In the genomic region with DNA sequence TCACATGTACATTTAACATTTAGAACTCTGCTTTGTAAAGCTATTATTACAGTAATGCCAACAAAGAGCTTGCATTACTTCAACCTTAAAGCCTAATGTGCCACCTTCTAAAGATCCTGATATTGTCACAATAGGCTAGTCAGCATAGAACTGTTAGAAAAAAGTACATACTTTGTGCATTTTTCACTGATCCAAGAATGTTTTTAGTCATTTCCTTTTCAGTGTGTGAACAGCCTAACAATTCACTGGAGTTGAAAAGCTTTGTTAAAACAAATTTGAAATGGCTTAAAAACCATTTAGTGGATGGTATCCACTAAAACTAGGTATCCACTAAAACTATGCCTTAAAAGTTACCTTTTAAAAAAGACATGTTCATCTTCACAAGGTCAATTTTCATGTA, we compare ENCODE assay signal across 16 cellular contexts. TPM values are rescaled to one million over a fixed set of nuclear protein-coding genes. Genes with fewer than 3 reads are reported as not detected.
DNase-seq lines count a peak whose midpoint lies in the region; ATAC-seq, FAIRE-seq and TF ChIP-seq lines count a peak whose summit lies in the region.
"Had no signal": no experiment of that assay in that cellular context is flagged by ENCODE, and none has a peak within 500 bp of the region (broad histone marks: within the 10 kb centered on the region; RNA-seq: fewer than 3 reads in every experiment).

No MANE protein-coding gene starts in this region.

- H3K9me1 ChIP-seq in endothelial cell of umbilical vein (replicated peaks; ENCODE audit: control insufficient read depth, extremely low read depth, insufficient read depth, low read length), result no peaks in the 10 kb centered on the region

- CTCF ChIA-PET in activated naive CD4-positive, alpha-beta T cell treated with anti-CD3 and anti-CD28 coated beads, Interleukin-2, amount 10 ng/mL, durations not matched to agents 7 days and 5 days (lab: Charles Lee), result no interaction called here
- CTCF ChIA-PET in endothelial cell of umbilical vein (lab: Charles Lee), result interaction anchor here (0.7 to 1.6 kb wide), 3 partner anchors 14 to 89 kb away, joined by 3 to 13 read pairs (median 3); no protein-coding TSS in a partner anchor

- peak overlapping the region; percentile 87 for H3K27ac Mint-ChIP-seq in activated naive CD4-positive, alpha-beta T cell treated with anti-CD3 and anti-CD28 coated beads, Interleukin-2, amount 50 U/mL, for 24 hours
- no peak overlapping the region for H3K27ac Mint-ChIP-seq in activated naive CD4-positive, alpha-beta T cell treated with anti-CD3 and anti-CD28 coated beads, Interleukin-2, amount 10 ng/mL, durations not matched to agents 7 days and 5 days
- H3K27ac Mint-ChIP-seq in stimulated activated naive B cell treated with anti-CD40 and anti-IgM and Interleukin-4, amounts not matched to agents 10 μg/mL and 1 μg/mL and 100 μg/mL, for 72 hours, result peak overlapping the region; percentile 73

- no peak overlapping the region for H3K4me3 ChIP-seq in endothelial cell of umbilical vein (replicated peaks in 1 of 3; ENCODE audit: insufficient read depth in 1 of 3, low read depth in 1 of 3, low read length in 3 of 3)
- H3K4me3 ChIP-seq: colonic mucosa had no signal

- peaks cover 33% of the 10 kb centered on the region for H3K79me2 ChIP-seq in endothelial cell of umbilical vein (ENCODE audit: control insufficient read depth, insufficient read depth, low read length)

- peak overlapping the region; percentile 83 for H3K27ac ChIP-seq in endothelial cell of umbilical vein (ENCODE audit: insufficient read depth, low read depth, low read length)
- H3K27ac ChIP-seq: C4-2B, colonic mucosa had no signal

- peaks cover 9% of the 10 kb centered on the region for H4K20me1 ChIP-seq in endothelial cell of umbilical vein (replicated peaks; ENCODE audit: control insufficient read depth, extremely low read depth, insufficient read depth, low read length)

- H3K9ac ChIP-seq in endothelial cell of umbilical vein (replicated peaks; ENCODE audit: extremely low read depth, insufficient read depth, low read length), result peak overlapping the region; percentile 46

- no peak for TF ChIP-seq CTCF in endothelial cell of umbilical vein (IDR thresholded peaks at IDR 0.05; ENCODE audit: extremely low read depth in 1 of 2, insufficient read depth in 1 of 2, low read depth in 1 of 2, low read length in 2 of 2)

- BruUV-seq in endothelial cell of umbilical vein (replicated peaks; lab: Mats Ljungman, UMichigan), result no TSS peak

- dilution Hi-C loops in endothelial cell of umbilical vein (cut with MboI; ENCODE audit: extremely low pct_ligation_motif_present, low sequenced_read_pairs), result no loop called here

- no peak for DNase-seq in activated naive CD4-positive, alpha-beta T cell treated with anti-CD3 and anti-CD28 coated beads, Interleukin-2, amount 10 ng/mL, durations not matched to agents 7 days and 5 days
- DNase-seq in RKO (ENCODE audit: low spot score) (peak; percentile 66), endothelial cell of umbilical vein (ENCODE audit: low read depth, low spot score) (peak; percentile 72), GF-D8 (lab: John Stamatoyannopoulos, UW) (no peak), NCI-H748 (lab: John Stamatoyannopoulos, UW; ENCODE audit: unreplicated experiment) (no peak)
- DNase-seq in stimulated activated naive B cell treated with anti-CD40 and anti-IgM and Interleukin-4, amounts not matched to agents 10 μg/mL and 1 μg/mL and 100 μg/mL, for 72 hours, result no peak
- no peak for DNase-seq in activated CD4-positive, CD25-positive, alpha-beta regulatory T cell treated with anti-CD3 and anti-CD28 coated beads, Interleukin-2, amount 50 U/mL, for 72 hours
- DNase-seq: colonic mucosa; islet precursor cell; NCI-H2107; retina; stimulated activated CD4-positive, alpha-beta T cell treated with anti-CD3 and anti-CD28 coated beads, Interleukin-4, amount 100 ng/mL, for 24 hours; stimulated activated naive CD4-positive, alpha-beta T cell treated with Interleukin-2 at 50 U/mL for 16 hours had no signal

- H3K4me2 ChIP-seq in endothelial cell of umbilical vein (ENCODE audit: insufficient read depth, low read length), result peak overlapping the region; percentile 97

- H2AFZ ChIP-seq in endothelial cell of umbilical vein (ENCODE audit: low read depth, low read length), result no peak overlapping the region

- no peaks in the 10 kb centered on the region for H3K9me3 Mint-ChIP-seq in activated naive CD4-positive, alpha-beta T cell treated with anti-CD3 and anti-CD28 coated beads, Interleukin-2, amount 50 U/mL, for 24 hours
- H3K9me3 Mint-ChIP-seq in activated naive CD4-positive, alpha-beta T cell treated with anti-CD3 and anti-CD28 coated beads, Interleukin-2, amount 10 ng/mL, durations not matched to agents 7 days and 5 days, result no peaks in the 10 kb centered on the region
- no peaks in the 10 kb centered on the region for H3K9me3 Mint-ChIP-seq in stimulated activated naive B cell treated with anti-CD40 and anti-IgM and Interleukin-4, amounts not matched to agents 10 μg/mL and 1 μg/mL and 100 μg/mL, for 72 hours

- POLR2A ChIA-PET in endothelial cell of umbilical vein (lab: Charles Lee), result no interaction called here

- no peaks in the 10 kb centered on the region for H3K9me3 ChIP-seq in endothelial cell of umbilical vein (replicated peaks; ENCODE audit: control insufficient read depth, insufficient read depth, low read length)
- H3K9me3 ChIP-seq: colonic mucosa had no signal

- intact Hi-C loops in endothelial cell of umbilical vein (cut with micrococcal nuclease), result loop anchor here (1.0 to 5.0 kb wide), 2 partner anchors 82 to 258 kb away; no protein-coding TSS in a partner anchor

- H3K36me3 ChIP-seq in endothelial cell of umbilical vein (ENCODE audit: control insufficient read depth in 2 of 2, extremely low read depth in 1 of 2, insufficient read depth in 2 of 2, low read length in 2 of 2), result peaks cover 12 to 37% of the 10 kb centered on the region in 2 experiments

- H3K4me3 Mint-ChIP-seq in activated naive CD4-positive, alpha-beta T cell treated with anti-CD3 and anti-CD28 coated beads, Interleukin-2, amount 50 U/mL, for 24 hours, result peak overlapping the region; percentile 53
- no peak overlapping the region for H3K4me3 Mint-ChIP-seq in activated naive CD4-positive, alpha-beta T cell treated with anti-CD3 and anti-CD28 coated beads, Interleukin-2, amount 10 ng/mL, durations not matched to agents 7 days and 5 days
- H3K4me3 Mint-ChIP-seq in stimulated activated naive B cell treated with anti-CD40 and anti-IgM and Interleukin-4, amounts not matched to agents 10 μg/mL and 1 μg/mL and 100 μg/mL, for 72 hours, result no peak overlapping the region

- H3K36me3 Mint-ChIP-seq in activated naive CD4-positive, alpha-beta T cell treated with anti-CD3 and anti-CD28 coated beads, Interleukin-2, amount 50 U/mL, for 24 hours, result peaks cover 45% of the 10 kb centered on the region
- peaks cover 67% of the 10 kb centered on the region for H3K36me3 Mint-ChIP-seq in activated naive CD4-positive, alpha-beta T cell treated with anti-CD3 and anti-CD28 coated beads, Interleukin-2, amount 10 ng/mL, durations not matched to agents 7 days and 5 days
- peaks cover 58 to 71% of the 10 kb centered on the region in 2 donors for H3K36me3 Mint-ChIP-seq in stimulated activated naive B cell treated with anti-CD40 and anti-IgM and Interleukin-4, amounts not matched to agents 10 μg/mL and 1 μg/mL and 100 μg/mL, for 72 hours

- no peak for ATAC-seq in stimulated activated naive B cell treated with anti-CD40 and anti-IgM and Interleukin-4, amounts not matched to agents 10 μg/mL and 1 μg/mL and 100 μg/mL, for 72 hours (replicated peaks)

- peak; percentile 9 for TF ChIP-seq POLR2A in endothelial cell of umbilical vein (IDR thresholded peaks at IDR 0.05; ENCODE audit: low read depth, low read length)

- no peaks in the 10 kb centered on the region for H3K27me3 ChIP-seq in endothelial cell of umbilical vein (ENCODE audit: control insufficient read depth in 2 of 2, insufficient read depth in 2 of 2, low read length in 2 of 2)
- H3K27me3 ChIP-seq: colonic mucosa had no signal

- FAIRE-seq in endothelial cell of umbilical vein (lab: Jason Lieb, UNC), result no peak
- FAIRE-seq: frontal cortex had no signal

- peaks cover 30% of the 10 kb centered on the region for H3K4me1 Mint-ChIP-seq in activated naive CD4-positive, alpha-beta T cell treated with anti-CD3 and anti-CD28 coated beads, Interleukin-2, amount 50 U/mL, for 24 hours
- H3K4me1 Mint-ChIP-seq in activated naive CD4-positive, alpha-beta T cell treated with anti-CD3 and anti-CD28 coated beads, Interleukin-2, amount 10 ng/mL, durations not matched to agents 7 days and 5 days, result peaks cover 38% of the 10 kb centered on the region
- peaks cover 16 to 36% of the 10 kb centered on the region in 2 donors for H3K4me1 Mint-ChIP-seq in stimulated activated naive B cell treated with anti-CD40 and anti-IgM and Interleukin-4, amounts not matched to agents 10 μg/mL and 1 μg/mL and 100 μg/mL, for 72 hours

- peaks cover 37% of the 10 kb centered on the region for H3K4me1 ChIP-seq in endothelial cell of umbilical vein (ENCODE audit: control insufficient read depth, extremely low read depth, insufficient read depth, low read length)

- H3K27me3 Mint-ChIP-seq in activated naive CD4-positive, alpha-beta T cell treated with anti-CD3 and anti-CD28 coated beads, Interleukin-2, amount 50 U/mL, for 24 hours, result no peaks in the 10 kb centered on the region
- H3K27me3 Mint-ChIP-seq in activated naive CD4-positive, alpha-beta T cell treated with anti-CD3 and anti-CD28 coated beads, Interleukin-2, amount 10 ng/mL, durations not matched to agents 7 days and 5 days, result no peaks in the 10 kb centered on the region
- H3K27me3 Mint-ChIP-seq in stimulated activated naive B cell treated with anti-CD40 and anti-IgM and Interleukin-4, amounts not matched to agents 10 μg/mL and 1 μg/mL and 100 μg/mL, for 72 hours, result no peaks in the 10 kb centered on the region

RNA-seq across cellular contexts. Expression of a gene that starts 4.5 kb away (rescaled TPM):
- total RNA-seq in endothelial cell of umbilical vein, result 1,873 and 1,898 TPM in 2 replicates
- 847 and 1,146 TPM in 2 replicates for polyA plus RNA-seq in endothelial cell of umbilical vein
- 2,118 and 2,248 TPM in 2 replicates for polyA plus RNA-seq in endothelial cell of umbilical vein (2011; cell fraction: cytosol; rRNA removed)
- 757 and 816 TPM in 2 replicates for polyA plus RNA-seq in endothelial cell of umbilical vein (2011; cell fraction: nucleus; rRNA removed)
- polyA plus RNA-seq in endothelial cell of umbilical vein (2012), result 2,207 and 2,368 TPM in 2 replicates
- polyA minus RNA-seq in endothelial cell of umbilical vein, result 599 and 652 TPM in 2 replicates
- polyA minus RNA-seq in endothelial cell of umbilical vein (2011; cell fraction: cytosol; rRNA and poly(A)+ RNA removed), result 461 TPM
- polyA minus RNA-seq in endothelial cell of umbilical vein (2011; cell fraction: nucleus; rRNA and poly(A)+ RNA removed), result 138 and 152 TPM in 2 replicates

RNA-seq across cellular contexts. Expression of a gene that starts 33.3 kb away (rescaled TPM):
- total RNA-seq in endothelial cell of umbilical vein, result 7.3 and 7.7 TPM in 2 replicates
- polyA plus RNA-seq in endothelial cell of umbilical vein, result 3.9 and 5.2 TPM in 2 replicates
- 2.3 and 2.4 TPM in 2 replicates for polyA plus RNA-seq in endothelial cell of umbilical vein (2011; cell fraction: cytosol; rRNA removed)
- 6.2 and 8.3 TPM in 2 replicates for polyA plus RNA-seq in endothelial cell of umbilical vein (2011; cell fraction: nucleus; rRNA removed)
- 1.5 and 3.4 TPM in 2 replicates for polyA plus RNA-seq in endothelial cell of umbilical vein (2012)
- polyA minus RNA-seq in endothelial cell of umbilical vein, result 18.5 and 24.3 TPM in 2 replicates
- 2.8 TPM for polyA minus RNA-seq in endothelial cell of umbilical vein (2011; cell fraction: cytosol; rRNA and poly(A)+ RNA removed)
- 5.0 and 10.4 TPM in 2 replicates for polyA minus RNA-seq in endothelial cell of umbilical vein (2011; cell fraction: nucleus; rRNA and poly(A)+ RNA removed)

Comparison
In these comparisons a context has a peak if more than half of its experiments do, and no peak if none do; other contexts are left out.
1. DNase-seq: peak in RKO (single experiment) and endothelial cell of umbilical vein (single experiment); none in activated naive CD4-positive, alpha-beta T cell treated with anti-CD3 and anti-CD28 coated beads, Interleukin-2, amount 10 ng/mL, durations not matched to agents 7 days and 5 days (single experiment), stimulated activated naive B cell treated with anti-CD40 and anti-IgM and Interleukin-4, amounts not matched to agents 10 μg/mL and 1 μg/mL and 100 μg/mL, for 72 hours (single experiment), activated CD4-positive, CD25-positive, alpha-beta regulatory T cell treated with anti-CD3 and anti-CD28 coated beads, Interleukin-2, amount 50 U/mL, for 72 hours (single experiment), GF-D8 (single experiment) and NCI-H748 (single experiment).